In the genomic region with DNA sequence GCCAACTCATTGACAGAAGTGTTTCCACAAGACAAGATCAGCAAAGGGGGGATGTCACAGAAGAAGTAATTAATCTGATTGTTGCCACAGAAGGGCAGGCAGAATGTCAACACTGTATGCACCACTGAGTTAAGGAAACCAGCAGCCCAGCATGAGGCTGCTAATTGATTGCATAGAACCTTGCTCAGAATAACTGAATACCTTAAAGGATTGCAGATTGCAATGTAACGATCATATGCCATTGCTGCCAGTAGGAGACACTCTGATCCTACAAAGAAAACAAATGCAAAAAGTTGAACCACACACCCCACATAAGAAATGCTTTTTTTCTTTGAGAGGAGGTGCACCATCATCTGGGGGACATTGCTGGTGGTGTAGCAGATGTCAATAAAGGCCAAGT, we compare ENCODE assay signal across 2 cellular contexts.
TF ChIP-seq lines count a peak whose summit lies in the region.

No MANE protein-coding gene starts in this region.

TF ChIP-seq in SK-N-SH, 30 proteins besides CTCF, POLR2A, EP300 and RAD21:
- TF ChIP-seq MEF2A (IDR thresholded peaks at IDR 0.05; ENCODE audit: borderline replicate concordance, low read depth), result no peak
TF ChIP-seq in SK-N-SH: peak in this region for 0.

TF ChIP-seq in SK-N-SH treated with all-trans-retinoic acid at 6 μM for 48 hours, 23 proteins besides CTCF, POLR2A, EP300 and RAD21:
- TF ChIP-seq ZC3H10 (CRISPR knock-in tag; IDR thresholded peaks at IDR 0.05), result no peak
- TF ChIP-seq PPARA (CRISPR knock-in tag; IDR thresholded peaks at IDR 0.05; ENCODE audit: borderline replicate concordance), result no peak
- TF ChIP-seq ISL1 (CRISPR knock-in tag; IDR thresholded peaks at IDR 0.05), result no peak
- no peak for TF ChIP-seq BACH2 (CRISPR knock-in tag; IDR thresholded peaks at IDR 0.05; ENCODE audit: borderline replicate concordance)
- TF ChIP-seq RARB (CRISPR knock-in tag; IDR thresholded peaks at IDR 0.05), result no peak
- no peak for TF ChIP-seq ZNF8 (CRISPR knock-in tag; IDR thresholded peaks at IDR 0.05)
- TF ChIP-seq ZFP30 (CRISPR knock-in tag; IDR thresholded peaks at IDR 0.05), result no peak
- no peak for TF ChIP-seq ZFP3 (CRISPR knock-in tag; IDR thresholded peaks at IDR 0.05)
- TF ChIP-seq ARNTL (CRISPR knock-in tag; IDR thresholded peaks at IDR 0.05; ENCODE audit: borderline replicate concordance, low read depth), result no peak
- TF ChIP-seq, protein P1, sequence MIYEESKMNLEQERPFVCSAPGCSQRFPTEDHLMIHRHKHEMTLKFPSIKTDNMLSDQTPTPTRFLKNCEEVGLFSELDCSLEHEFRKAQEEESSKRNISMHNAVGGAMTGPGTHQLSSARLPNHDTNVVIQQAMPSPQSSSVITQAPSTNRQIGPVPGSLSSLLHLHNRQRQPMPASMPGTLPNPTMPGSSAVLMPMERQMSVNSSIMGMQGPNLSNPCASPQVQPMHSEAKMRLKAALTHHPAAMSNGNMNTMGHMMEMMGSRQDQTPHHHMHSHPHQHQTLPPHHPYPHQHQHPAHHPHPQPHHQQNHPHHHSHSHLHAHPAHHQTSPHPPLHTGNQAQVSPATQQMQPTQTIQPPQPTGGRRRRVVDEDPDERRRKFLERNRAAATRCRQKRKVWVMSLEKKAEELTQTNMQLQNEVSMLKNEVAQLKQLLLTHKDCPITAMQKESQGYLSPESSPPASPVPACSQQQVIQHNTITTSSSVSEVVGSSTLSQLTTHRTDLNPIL (CRISPR knock-in tag; IDR thresholded peaks at IDR 0.05; ENCODE audit: low read depth), result no peak
- no peak for TF ChIP-seq CSDC2 (CRISPR knock-in tag; IDR thresholded peaks at IDR 0.05)
- no peak for TF ChIP-seq ESRRG (CRISPR knock-in tag; IDR thresholded peaks at IDR 0.05)
- no peak for TF ChIP-seq TCF4 (CRISPR knock-in tag; IDR thresholded peaks at IDR 0.05; ENCODE audit: borderline replicate concordance)
